8 cellular contexts compared by ENCODE assay signal in the genomic region with DNA sequence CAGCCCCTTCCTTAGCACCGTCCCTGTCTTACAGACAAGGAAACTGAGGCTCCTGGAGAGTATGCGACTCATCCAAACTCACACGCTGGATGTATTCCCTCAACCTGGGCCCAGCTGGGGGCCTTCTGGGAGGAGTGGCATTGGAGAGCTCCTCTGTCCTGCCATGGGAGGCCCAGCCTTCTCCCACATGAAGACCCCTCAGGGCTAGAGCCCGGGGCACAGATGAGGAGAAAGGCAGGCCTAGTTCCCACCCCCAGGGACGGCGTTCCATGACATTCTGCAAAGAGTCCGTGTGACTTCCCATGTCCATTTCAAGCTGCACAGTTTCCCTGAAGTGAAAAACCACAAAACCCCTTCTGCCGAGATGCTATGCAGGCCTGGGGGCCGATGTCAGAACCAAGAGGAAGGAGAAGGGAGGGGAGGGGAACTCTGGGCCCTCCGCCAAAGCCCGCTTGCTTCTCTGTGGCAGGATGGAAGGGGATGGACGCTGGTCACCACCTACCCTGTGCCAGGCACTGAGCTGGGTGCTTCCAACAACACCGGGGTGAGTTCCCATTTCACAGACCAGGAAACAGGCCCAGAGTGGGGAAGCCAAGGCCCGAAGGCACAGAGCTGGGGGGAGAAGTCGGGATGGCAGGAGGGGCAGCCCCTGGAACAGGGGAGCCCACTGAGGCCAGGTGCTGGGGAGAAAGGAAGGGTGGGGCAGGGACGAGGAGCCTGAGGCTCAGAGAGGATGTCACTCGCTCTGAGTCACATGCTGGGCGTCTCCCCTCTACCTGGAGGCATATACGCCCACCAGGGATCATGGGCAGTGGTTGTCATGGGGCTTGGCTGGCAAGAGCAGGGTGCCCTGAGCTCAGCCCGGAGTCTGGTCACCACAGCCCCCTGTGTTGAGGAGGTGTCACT. TPM values are rescaled to one million over a fixed set of nuclear protein-coding genes. Genes with fewer than 3 reads are reported as not detected.
DNase-seq lines count a peak whose midpoint lies in the region; ATAC-seq, FAIRE-seq and TF ChIP-seq lines count a peak whose summit lies in the region.

No MANE protein-coding gene starts in this region.

- dilution Hi-C loops in keratinocyte (cut with MboI; ENCODE audit: extremely low pct_ligation_motif_present, low sequenced_read_pairs) = no loop called here

- peaks cover 85% of the 10 kb centered on the region for H3K36me3 Mint-ChIP-seq in activated naive CD4-positive, alpha-beta T cell treated with anti-CD3 and anti-CD28 coated beads for 36 hours (ENCODE audit: low read depth)
- peaks cover 10% of the 10 kb centered on the region for H3K36me3 Mint-ChIP-seq in endothelial cell (ENCODE audit: low read depth, unreplicated experiment)

- peak overlapping the region; percentile 67 for H3K4me3 Mint-ChIP-seq in activated naive CD4-positive, alpha-beta T cell treated with anti-CD3 and anti-CD28 coated beads for 36 hours
- H3K4me3 Mint-ChIP-seq in endothelial cell (ENCODE audit: unreplicated experiment) = no peak overlapping the region

- H3K79me2 ChIP-seq in keratinocyte (ENCODE audit: control insufficient read depth, insufficient read depth, low read length) = no peaks in the 10 kb centered on the region

- peak; percentile 20 for FAIRE-seq in keratinocyte (lab: Jason Lieb, UNC)

- no peaks in the 10 kb centered on the region for H3K9me3 ChIP-seq in keratinocyte (ENCODE audit: control insufficient read depth, low read depth, low read length)

- H3K27me3 ChIP-seq in keratinocyte (ENCODE audit: control insufficient read depth, extremely low read depth, insufficient read depth, low read length) = no peaks in the 10 kb centered on the region

- peak; percentile 48 for DNase-seq in stimulated activated CD4-positive, alpha-beta T cell treated with anti-CD3 and anti-CD28 coated beads, Interleukin-12 subunit alpha, Interleukin-12 subunit beta, amount 100 ng/mL, for 4 hours
- no peak for DNase-seq in stimulated activated CD4-positive, alpha-beta T cell treated with anti-CD3 and anti-CD28 coated beads, Interleukin-2, amount 100 ng/mL, for 48 hours
- DNase-seq in activated naive CD4-positive, alpha-beta T cell treated with anti-CD3 and anti-CD28 coated beads for 36 hours = peak; percentile 73
- DNase-seq in keratinocyte (ENCODE audit: low read depth, low spot score) (no peak), NOMO-1 (lab: John Stamatoyannopoulos, UW; ENCODE audit: unreplicated experiment in 2 of 2) (no peak), endothelial cell (ENCODE audit: low spot score) (no peak)

- peaks cover 26 to 27% of the 10 kb centered on the region in 2 experiments for H3K36me3 ChIP-seq in keratinocyte (ENCODE audit: control insufficient read depth in 2 of 2, extremely low read depth in 1 of 2, insufficient read depth in 2 of 2, low read length in 2 of 2)

- H3K4me1 ChIP-seq in keratinocyte (ENCODE audit: control insufficient read depth, extremely low read depth, insufficient read depth, low read length) = peaks cover 28% of the 10 kb centered on the region

- H3K4me3 ChIP-seq in keratinocyte (ENCODE audit: control insufficient read depth in 2 of 3, extremely low read depth in 1 of 3, insufficient read depth in 2 of 3, low read depth in 1 of 3, low read length in 3 of 3) = no peak overlapping the region

- peak overlapping the region; percentile 1 for H3K9ac ChIP-seq in keratinocyte (ENCODE audit: control insufficient read depth, extremely low read depth, insufficient read depth, low read length)

- TF ChIP-seq CTCF in keratinocyte (optimal IDR thresholded peaks at IDR 0.05 in 1 of 3, IDR thresholded peaks at IDR 0.05 in 1 of 3, conservative IDR thresholded peaks at IDR 0.05 in 1 of 3; ENCODE audit: extremely low read depth in 1 of 3, insufficient read depth in 2 of 3, low read length in 3 of 3) (no peak), endothelial cell (IDR thresholded peaks at IDR 0.05; ENCODE audit: unreplicated experiment) (no peak)

- intact Hi-C loops in activated naive CD4-positive, alpha-beta T cell treated with anti-CD3 and anti-CD28 coated beads for 36 hours (cut with micrococcal nuclease) = loop anchor here (10.0 kb wide), 1 partner anchor 844 kb away; the partner anchor contains the start of gene MYH9

- H3K27me3 Mint-ChIP-seq in activated naive CD4-positive, alpha-beta T cell treated with anti-CD3 and anti-CD28 coated beads for 36 hours (ENCODE audit: low read depth) = no peaks in the 10 kb centered on the region
- H3K27me3 Mint-ChIP-seq in endothelial cell (ENCODE audit: unreplicated experiment) = peaks cover 7% of the 10 kb centered on the region

- no peak for ATAC-seq in GM18505 (IDR thresholded peaks at IDR 0.05; ENCODE audit: unreplicated experiment)
- no peak for ATAC-seq in HG03175 (IDR thresholded peaks at IDR 0.05; ENCODE audit: unreplicated experiment)

- peak overlapping the region; percentile 20 for H3K4me2 ChIP-seq in keratinocyte (ENCODE audit: control insufficient read depth, extremely low read depth, insufficient read depth, low read depth, low read length)

- peak overlapping the region; percentile 98 for H3K27ac Mint-ChIP-seq in activated naive CD4-positive, alpha-beta T cell treated with anti-CD3 and anti-CD28 coated beads for 36 hours
- H3K27ac Mint-ChIP-seq in endothelial cell (ENCODE audit: unreplicated experiment) = no peak overlapping the region

- TF ChIP-seq POLR2A in GM18505 (IDR thresholded peaks at IDR 0.05; ENCODE audit: borderline replicate concordance, extremely low read depth, insufficient read depth, insufficient read length) = no peak

- peaks cover 90% of the 10 kb centered on the region for H3K4me1 Mint-ChIP-seq in activated naive CD4-positive, alpha-beta T cell treated with anti-CD3 and anti-CD28 coated beads for 36 hours (ENCODE audit: low read depth)
- no peaks in the 10 kb centered on the region for H3K4me1 Mint-ChIP-seq in endothelial cell (ENCODE audit: unreplicated experiment)

- no peak overlapping the region for H2AFZ ChIP-seq in keratinocyte (ENCODE audit: control insufficient read depth, low read length)

- CTCF ChIA-PET in activated naive CD4-positive, alpha-beta T cell treated with anti-CD3 and anti-CD28 coated beads for 36 hours (lab: Charles Lee) = interaction anchor here (0.6 to 5.3 kb wide), 5 partner anchors 11 to 32 kb away, joined by 3 to 33 read pairs (median 18); partner anchors contain the start of gene RAC2

- no peaks in the 10 kb centered on the region for H3K9me1 ChIP-seq in keratinocyte (ENCODE audit: control insufficient read depth, extremely low read depth, insufficient read depth, low read length)

- no peaks in the 10 kb centered on the region for H4K20me1 ChIP-seq in keratinocyte (ENCODE audit: control insufficient read depth, extremely low read depth, insufficient read depth, low read length)

- H3K9me3 Mint-ChIP-seq in activated naive CD4-positive, alpha-beta T cell treated with anti-CD3 and anti-CD28 coated beads for 36 hours = peaks cover 15% of the 10 kb centered on the region
- H3K9me3 Mint-ChIP-seq in endothelial cell (ENCODE audit: unreplicated experiment) = peaks cover 4% of the 10 kb centered on the region

- H3K27ac ChIP-seq in keratinocyte (ENCODE audit: control insufficient read depth, insufficient read depth, low read length) = peak overlapping the region; percentile 59

RNA-seq across cellular contexts. Expression of gene RAC2, which starts 15.7 kb away (rescaled TPM):
- 100 to 1,000 TPM; 728 to 759 TPM for total RNA-seq in activated naive CD4-positive, alpha-beta T cell treated with anti-CD3 and anti-CD28 coated beads for 36 hours
- polyA plus RNA-seq in keratinocyte = 71.9 to 128 TPM (median 78.6 TPM) in 3 replicates
- 13.8 TPM for polyA plus RNA-seq in keratinocyte (2011; ENCODE audit: low read depth)
- 107 and 165 TPM in 2 replicates for polyA plus RNA-seq in keratinocyte (2011; cell fraction: cytosol; rRNA removed)
- 80.3 and 118 TPM in 2 replicates for polyA plus RNA-seq in keratinocyte (2011; cell fraction: nucleus; rRNA removed)
- 55.6 and 168 TPM in 2 replicates for polyA plus RNA-seq in keratinocyte (2012; ENCODE audit: low replicate concordance)
- 69.1 to 336 TPM (median 108 TPM) in 3 replicates for polyA minus RNA-seq in keratinocyte
- 111 TPM for polyA minus RNA-seq in keratinocyte (2011; cell fraction: cytosol; rRNA and poly(A)+ RNA removed)
- 35.8 and 45.0 TPM in 2 replicates for polyA minus RNA-seq in keratinocyte (2011; cell fraction: nucleus; rRNA and poly(A)+ RNA removed)
- total RNA-seq in endothelial cell (ENCODE audit: unreplicated experiment) = 16.6 TPM

RNA-seq across cellular contexts. Expression of gene SSTR3, which starts 16.1 kb away (rescaled TPM):
- total RNA-seq in activated naive CD4-positive, alpha-beta T cell treated with anti-CD3 and anti-CD28 coated beads for 36 hours = 10 to 100 TPM; 28.1 to 28.6 TPM
- not detected in 3 replicates for polyA plus RNA-seq in keratinocyte
- polyA plus RNA-seq in keratinocyte (2011; ENCODE audit: low read depth) = not detected
- not detected in 2 replicates for polyA plus RNA-seq in keratinocyte (2011; cell fraction: cytosol; rRNA removed)
- not detected in 2 replicates for polyA plus RNA-seq in keratinocyte (2011; cell fraction: nucleus; rRNA removed)
- polyA plus RNA-seq in keratinocyte (2012; ENCODE audit: low replicate concordance) = not detected in 2 replicates
- not detected in 3 replicates for polyA minus RNA-seq in keratinocyte
- not detected for polyA minus RNA-seq in keratinocyte (2011; cell fraction: cytosol; rRNA and poly(A)+ RNA removed)
- polyA minus RNA-seq in keratinocyte (2011; cell fraction: nucleus; rRNA and poly(A)+ RNA removed) = not detected in 2 replicates
- total RNA-seq in endothelial cell (ENCODE audit: unreplicated experiment) = 0.13 TPM

RNA-seq across cellular contexts. Expression of gene C1QTNF6, which starts 40.3 kb away (rescaled TPM):
- total RNA-seq in activated naive CD4-positive, alpha-beta T cell treated with anti-CD3 and anti-CD28 coated beads for 36 hours = 10 to 100 TPM; 13.4 to 13.6 TPM
- 17.1 to 28.2 TPM (median 25.4 TPM) in 3 replicates for polyA plus RNA-seq in keratinocyte
- polyA plus RNA-seq in keratinocyte (2011; ENCODE audit: low read depth) = 5.9 TPM
- 16.4 and 20.3 TPM in 2 replicates for polyA plus RNA-seq in keratinocyte (2011; cell fraction: cytosol; rRNA removed)
- 76.5 and 95.8 TPM in 2 replicates for polyA plus RNA-seq in keratinocyte (2011; cell fraction: nucleus; rRNA removed)
- 13.1 and 26.3 TPM in 2 replicates for polyA plus RNA-seq in keratinocyte (2012; ENCODE audit: low replicate concordance)
- 12.5 to 42.9 TPM (median 15.4 TPM) in 3 replicates for polyA minus RNA-seq in keratinocyte
- 27.2 TPM for polyA minus RNA-seq in keratinocyte (2011; cell fraction: cytosol; rRNA and poly(A)+ RNA removed)
- polyA minus RNA-seq in keratinocyte (2011; cell fraction: nucleus; rRNA and poly(A)+ RNA removed) = 26.8 and 29.2 TPM in 2 replicates
- 32.7 TPM for total RNA-seq in endothelial cell (ENCODE audit: unreplicated experiment)

RNA-seq across cellular contexts. Expression of gene CYTH4, which starts 53.9 kb away (rescaled TPM):
- total RNA-seq in activated naive CD4-positive, alpha-beta T cell treated with anti-CD3 and anti-CD28 coated beads for 36 hours = 10 to 100 TPM; 30.5 to 34.0 TPM
- 0.05 to 0.12 TPM (median 0.06 TPM) in 3 replicates for polyA plus RNA-seq in keratinocyte
- not detected for polyA plus RNA-seq in keratinocyte (2011; ENCODE audit: low read depth)
- polyA plus RNA-seq in keratinocyte (2011; cell fraction: cytosol; rRNA removed) = 0.02 TPM in 1 of 2 replicates, not detected in the other
- polyA plus RNA-seq in keratinocyte (2011; cell fraction: nucleus; rRNA removed) = 0.09 TPM in 1 of 2 replicates, not detected in the other
- polyA plus RNA-seq in keratinocyte (2012; ENCODE audit: low replicate concordance) = not detected in 2 replicates
- polyA minus RNA-seq in keratinocyte = not detected in 3 replicates
- polyA minus RNA-seq in keratinocyte (2011; cell fraction: cytosol; rRNA and poly(A)+ RNA removed) = not detected
- polyA minus RNA-seq in keratinocyte (2011; cell fraction: nucleus; rRNA and poly(A)+ RNA removed) = not detected in 2 replicates
- total RNA-seq in endothelial cell (ENCODE audit: unreplicated experiment) = 0.33 TPM

Comparison
In these comparisons a context has a peak if more than half of its experiments do, and no peak if none do; other contexts are left out.
1. DNase-seq: peak in stimulated activated CD4-positive, alpha-beta T cell treated with anti-CD3 and anti-CD28 coated beads, Interleukin-12 subunit alpha, Interleukin-12 subunit beta, amount 100 ng/mL, for 4 hours (single experiment) and activated naive CD4-positive, alpha-beta T cell treated with anti-CD3 and anti-CD28 coated beads for 36 hours (single experiment); none in stimulated activated CD4-positive, alpha-beta T cell treated with anti-CD3 and anti-CD28 coated beads, Interleukin-2, amount 100 ng/mL, for 48 hours (0 of 2), keratinocyte (single experiment), NOMO-1 (0 of 2) and endothelial cell (single experiment).
2. RNA of gene RAC2, which starts 15.7 kb away (total RNA-seq): 728 to 759 TPM in activated naive CD4-positive, alpha-beta T cell treated with anti-CD3 and anti-CD28 coated beads for 36 hours; 16.6 TPM in endothelial cell (single experiment); every median in the first group is over 10 times any median in the second.
3. RNA of gene SSTR3, which starts 16.1 kb away (total RNA-seq): 28.1 to 28.6 TPM in activated naive CD4-positive, alpha-beta T cell treated with anti-CD3 and anti-CD28 coated beads for 36 hours; 0.13 TPM in endothelial cell (single experiment); every median in the first group is over 10 times any median in the second.